Comparison of ENCODE assay signal across 25 cellular contexts in the genomic region with DNA sequence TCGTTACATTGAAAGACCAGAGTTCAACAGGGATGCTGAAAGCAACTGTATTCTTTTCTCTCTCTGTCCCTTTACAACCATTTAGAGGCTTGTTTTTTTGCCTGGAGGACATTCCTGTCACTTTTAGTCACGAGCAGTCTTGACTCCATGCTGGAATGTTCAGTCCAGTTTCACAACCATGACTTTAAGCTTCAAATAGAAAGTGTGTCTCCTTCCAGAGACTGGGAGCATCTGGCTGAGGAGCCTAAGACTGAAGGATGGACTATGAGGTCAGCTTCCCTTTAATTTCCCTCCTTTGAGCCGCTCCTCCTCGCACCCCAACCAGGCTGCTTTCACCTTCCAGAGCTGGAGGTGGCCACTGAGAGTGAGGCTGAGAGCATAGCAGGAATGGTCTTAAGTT. TPM values are rescaled to one million over a fixed set of nuclear protein-coding genes. Genes with fewer than 3 reads are reported as not detected.
DNase-seq lines count a peak whose midpoint lies in the region; ATAC-seq and TF ChIP-seq lines count a peak whose summit lies in the region.
"Had no signal": no experiment of that assay in that cellular context is flagged by ENCODE, and none has a peak within 500 bp of the region (broad histone marks: within the 10 kb centered on the region; RNA-seq: fewer than 3 reads in every experiment).

No MANE protein-coding gene starts in this region.

- H3K36me3 ChIP-seq in gastroesophageal sphincter, result no peaks in the 10 kb centered on the region
- no peaks in the 10 kb centered on the region for H3K36me3 ChIP-seq in neuronal stem cell (replicated peaks in 1 of 2; ENCODE audit: control insufficient read depth in 2 of 2, insufficient read depth in 2 of 2, low read length in 2 of 2)
- H3K36me3 ChIP-seq: right lobe of liver, stomach, vagina had no signal

- no peak overlapping the region for H2BK15ac ChIP-seq in neuronal stem cell (ENCODE audit: low read length)

- no peak overlapping the region for H3K4ac ChIP-seq in neuronal stem cell (ENCODE audit: low read length)

- H2AK5ac ChIP-seq in neuronal stem cell (ENCODE audit: low read depth, low read length), result no peak overlapping the region

- peak overlapping the region; percentile 1 for H2AFZ ChIP-seq in neuronal stem cell (ENCODE audit: low read length)

- DNase-seq in EH (ENCODE audit: low read depth) (peak; percentile 9), M059J (ENCODE audit: low read depth) (peak; percentile 60), neuronal stem cell (ENCODE audit: low spot score) (no peak), HuH-7 (ENCODE audit: low spot score) (no peak), SHP77 (lab: John Stamatoyannopoulos, UW) (no peak)
- no peak for DNase-seq in effector CD4-positive, alpha-beta T cell
- DNase-seq: activated CD4-positive, alpha-beta memory T cell treated with anti-CD3 and anti-CD28 coated beads, Interleukin-2, amount 10 ng/mL, durations not matched to agents 7 days and 5 days; activated T-cell treated with anti-CD3 and anti-CD28 coated beads, Interleukin-2, amount 50 U/mL, for 4 hours; CD8-positive, alpha-beta memory T cell; dermis blood vessel endothelial cell; head of caudate nucleus; kidney; NCI-H1048; right lobe of liver; stimulated activated CD4-positive, alpha-beta T cell treated with anti-CD3 and anti-CD28 coated beads, Interleukin-2, amount 100 ng/mL, for 24 hours; stomach; T-helper 1 cell had no signal

- H3K9me3 ChIP-seq in gastroesophageal sphincter, result no peaks in the 10 kb centered on the region
- no peaks in the 10 kb centered on the region for H3K9me3 ChIP-seq in neuronal stem cell (replicated peaks in 1 of 2; ENCODE audit: control insufficient read depth in 2 of 2, insufficient read depth in 1 of 2, low read depth in 1 of 2, low read length in 2 of 2)
- H3K9me3 ChIP-seq: right lobe of liver, stomach, vagina had no signal

- no peak overlapping the region for H3K18ac ChIP-seq in neuronal stem cell (ENCODE audit: low read length)

- no peak overlapping the region for H3K4me2 ChIP-seq in neuronal stem cell (ENCODE audit: insufficient read depth, low read length, poor library complexity, severe bottlenecking)

- H3K9ac ChIP-seq in neuronal stem cell (ENCODE audit: low read depth, low read length, poor library complexity), result no peak overlapping the region

- no peak overlapping the region for H2BK12ac ChIP-seq in neuronal stem cell (ENCODE audit: low read length)

- H2BK5ac ChIP-seq in neuronal stem cell (ENCODE audit: low read length), result no peak overlapping the region

- no peak overlapping the region for H4K8ac ChIP-seq in neuronal stem cell (ENCODE audit: low read depth, low read length)

- H3K23ac ChIP-seq in neuronal stem cell (ENCODE audit: low read depth, low read length, poor library complexity), result no peak overlapping the region

- ATAC-seq in gastroesophageal sphincter (no peak), GM18498 (IDR thresholded peaks at IDR 0.05; ENCODE audit: unreplicated experiment) (no peak)
- ATAC-seq: activated T-cell treated with anti-CD3 and anti-CD28 coated beads, Interleukin-2, amount 50 U/mL, for 4 hours; K562 had no signal

- no peak overlapping the region for H2BK120ac ChIP-seq in neuronal stem cell (ENCODE audit: low read depth, low read length)

- H3K14ac ChIP-seq in neuronal stem cell (ENCODE audit: low read length), result no peak overlapping the region

- H3K4me3 ChIP-seq in gastroesophageal sphincter (no peak overlapping the region), neuronal stem cell (ENCODE audit: low read length in 2 of 2) (no peak overlapping the region)
- H3K4me3 ChIP-seq: K562, right lobe of liver, stomach, vagina had no signal

- H3K27ac ChIP-seq in gastroesophageal sphincter (peak overlapping the region in 3 of 4 donors; percentile 41 to 71 (median 59)), neuronal stem cell (replicated peaks; ENCODE audit: low read length) (no peak overlapping the region)
- H3K27ac ChIP-seq: right lobe of liver, RWPE1, vagina had no signal

- TF ChIP-seq CTCF in gastroesophageal sphincter (IDR thresholded peaks at IDR 0.05), result no peak

- no peak for TF ChIP-seq EP300 in gastroesophageal sphincter (IDR thresholded peaks at IDR 0.05)

- WGBS in gastroesophageal sphincter (ENCODE audit: low coverage in 1 of 2), 2 donors, result 44% methylated on average over 4 of the region's 4 CpGs; no CpG with 5 or more reads in 1 of the 2 donors
- whole genome bisulfite sequencing in neuronal stem cell (ENCODE audit: extremely low coverage in 2 of 2, insufficient read length in 2 of 2, insufficient replicate concordance in 1 of 2), 2 donors, result no CpG with 5 or more reads among the region's 4 CpGs

- no peak for TF ChIP-seq POLR2A in gastroesophageal sphincter (IDR thresholded peaks at IDR 0.05)

- H3K27me3 ChIP-seq in gastroesophageal sphincter (no peaks in the 10 kb centered on the region), neuronal stem cell (ENCODE audit: control insufficient read depth in 3 of 3, insufficient read depth in 3 of 3, low read depth in 1 of 3, low read length in 3 of 3) (no peaks in the 10 kb centered on the region)
- H3K27me3 ChIP-seq: right lobe of liver, vagina had no signal

- no peaks in the 10 kb centered on the region for H3K79me1 ChIP-seq in neuronal stem cell (ENCODE audit: low read depth, low read length)

- no peak overlapping the region for H4K91ac ChIP-seq in neuronal stem cell (ENCODE audit: low read depth, low read length, poor library complexity)

- H3K4me1 ChIP-seq in gastroesophageal sphincter (peaks cover 0 to 26% (median 11%) of the 10 kb centered on the region in 3 donors), neuronal stem cell (ENCODE audit: control insufficient read depth in 2 of 2, insufficient read depth in 1 of 2, low read depth in 1 of 2, low read length in 2 of 2) (peaks cover 0 to 7% of the 10 kb centered on the region in 2 donors)
- H3K4me1 ChIP-seq: right lobe of liver had no signal

RNA-seq across cellular contexts. Expression of gene RYR2, which starts 10.5 kb away (rescaled TPM):
- total RNA-seq in M059J (2014; rRNA removed; shearing (Covaris generic)), result 0.07 and 0.27 TPM in 2 replicates
- total RNA-seq in gastroesophageal sphincter, result 10 to 100 TPM; 27.4 to 78.8 (median 42.7) TPM
- 0.03 TPM for polyA plus RNA-seq in neuronal stem cell (2013, experiment 1 of 2)
- polyA plus RNA-seq in neuronal stem cell (2013, experiment 2 of 2), result 0.04 TPM
- polyA plus RNA-seq: AG04450 had no signal

RNA-seq across cellular contexts. Expression of gene MT1HL1, which starts 27.2 kb away (rescaled TPM):
- not detected in 2 replicates for total RNA-seq in M059J (2014; rRNA removed; shearing (Covaris generic))
- total RNA-seq in gastroesophageal sphincter, result not detected
- polyA plus RNA-seq in neuronal stem cell (2013, experiment 1 of 2), result not detected
- polyA plus RNA-seq in neuronal stem cell (2013, experiment 2 of 2), result not detected
- total RNA-seq: activated CD4-positive, alpha-beta memory T cell treated with anti-CD3 and anti-CD28 coated beads, Interleukin-2, amount 10 ng/mL, durations not matched to agents 7 days and 5 days; activated T-cell treated with anti-CD3 and anti-CD28 coated beads, Interleukin-2, amount 50 U/mL, for 4 hours; CD8-positive, alpha-beta memory T cell; dermis blood vessel endothelial cell; K562; kidney; mucosa of gallbladder; right lobe of liver; stomach; vagina had no signal
- polyA plus RNA-seq: AG04450; CD8-positive, alpha-beta memory T cell; esophagus; K562; stomach had no signal

Comparison
In these comparisons a context has a peak if more than half of its experiments do, and no peak if none do; other contexts are left out.
1. DNase-seq: peak in EH (single experiment) and M059J (single experiment); none in neuronal stem cell (single experiment), effector CD4-positive, alpha-beta T cell (single experiment), HuH-7 (single experiment) and SHP77 (0 of 2).
2. RNA of gene RYR2, which starts 10.5 kb away (total RNA-seq): 27.4 to 78.8 TPM in gastroesophageal sphincter; 0.07 to 0.27 TPM in M059J; every median in the first group is over 10 times any median in the second.